Comparison of ENCODE assay signal across 2 cellular contexts in the genomic region with DNA sequence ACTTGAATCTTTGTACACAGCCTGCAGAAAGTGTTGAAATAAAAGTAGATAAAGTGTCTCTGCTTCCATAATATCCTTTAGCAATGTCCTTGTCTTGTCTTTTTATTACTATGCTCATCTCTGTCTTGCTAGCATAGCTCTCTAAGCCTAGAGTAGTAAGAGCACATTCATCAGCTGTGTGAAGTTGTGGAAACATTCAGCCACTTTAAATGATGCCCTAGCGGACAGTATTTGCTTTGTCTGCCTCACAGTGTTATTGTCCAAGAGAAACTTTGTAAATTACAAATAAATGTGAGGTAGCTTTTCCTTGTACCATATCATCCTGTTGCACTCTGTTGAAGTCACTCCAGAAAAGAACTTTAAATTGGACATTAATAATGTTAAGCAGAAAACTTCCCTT.
TF ChIP-seq lines count a peak whose summit lies in the region.

No MANE protein-coding gene starts in this region.

TF ChIP-seq in GM23338, 12 proteins besides CTCF, POLR2A, EP300 and RAD21 (continued from another document):
- TF ChIP-seq REST (IDR thresholded peaks at IDR 0.05; ENCODE audit: unreplicated experiment) (no peak), EZH2 (IDR thresholded peaks at IDR 0.05; ENCODE audit: low read depth, unreplicated experiment) (no peak), ETS1 (IDR thresholded peaks at IDR 0.05) (no peak), ZNF331 (CRISPR knock-in tag; IDR thresholded peaks at IDR 0.05; ENCODE audit: low read depth) (no peak), POLR2AphosphoS5 (IDR thresholded peaks at IDR 0.05; ENCODE audit: low read depth) (no peak), ZNF114 (CRISPR knock-in tag; IDR thresholded peaks at IDR 0.05) (no peak), EZH2phosphoT487 (IDR thresholded peaks at IDR 0.05; ENCODE audit: unreplicated experiment) (no peak)

TF ChIP-seq in H1, 55 proteins besides CTCF, POLR2A, EP300 and RAD21 (continued from another document):
- TF ChIP-seq TBP (IDR thresholded peaks at IDR 0.05; ENCODE audit: low read depth, low read length) (no peak), KDM5A (IDR thresholded peaks at IDR 0.05; ENCODE audit: low read length) (no peak), E2F6 (IDR thresholded peaks at IDR 0.05) (no peak), RFX5 (IDR thresholded peaks at IDR 0.05; ENCODE audit: borderline replicate concordance, low read depth, low read length) (no peak), CHD2 (IDR thresholded peaks at IDR 0.05; ENCODE audit: low read length) (no peak), SIRT6 (IDR thresholded peaks at IDR 0.05; ENCODE audit: low read length) (no peak), TEAD4 (IDR thresholded peaks at IDR 0.05; ENCODE audit: low read depth, low read length) (no peak), SAP30 (IDR thresholded peaks at IDR 0.05; ENCODE audit: insufficient read depth, insufficient replicate concordance, low read length) (no peak), FOSL1 (IDR thresholded peaks at IDR 0.05; ENCODE audit: insufficient read depth, low read depth, low read length) (no peak), JUND (IDR thresholded peaks at IDR 0.05; ENCODE audit: low read length) (no peak), SRF (IDR thresholded peaks at IDR 0.05; ENCODE audit: low read depth, low read length) (no peak), YY1 (IDR thresholded peaks at IDR 0.05; ENCODE audit: low read depth, low read length) (no peak), SP1 (IDR thresholded peaks at IDR 0.05; ENCODE audit: low read depth, low read length) (no peak), EZH2 (IDR thresholded peaks at IDR 0.05; ENCODE audit: low read depth, low read length, severe bottlenecking) (no peak), BCL11A (IDR thresholded peaks at IDR 0.05; ENCODE audit: low read depth in 2 of 2, low read length in 2 of 2) (no peak), CREB1 (IDR thresholded peaks at IDR 0.05) (no peak)
